8 cellular contexts compared by ENCODE assay signal in genomic region chr12:48189331-48190125, GRCh38. TPM values are rescaled to one million over a fixed set of nuclear protein-coding genes. Genes with fewer than 3 reads are reported as not detected.
DNase-seq lines count a peak whose midpoint lies in the region; ATAC-seq and TF ChIP-seq lines count a peak whose summit lies in the region.

No MANE protein-coding gene starts in this region.

- H3K27me3 ChIP-seq in right atrium auricular region, result no peaks in the 10 kb centered on the region
- peaks cover 3 to 9% (median 5%) of the 10 kb centered on the region in 3 donors for H3K27me3 ChIP-seq in sigmoid colon

- DNase-seq in CD14-positive monocyte (ENCODE audit: low spot score) (no peak), NB4 (ENCODE audit: low read depth) (peak; percentile 75), T-cell (peak in 32 of 34 experiments; percentile 19 to 70 (median 53)), amniotic epithelial cell (ENCODE audit: low read depth) (peak; percentile 62), right atrium auricular region (ENCODE audit: low spot score) (peak; percentile 88), sigmoid colon (peak; percentile 80)

- H3K9me3 ChIP-seq in right atrium auricular region (no peaks in the 10 kb centered on the region), sigmoid colon (no peaks in the 10 kb centered on the region)

- 21 to 45% methylated on average over 6 of the region's 6 CpGs for WGBS in sigmoid colon, 2 donors

- H3K36me3 Mint-ChIP-seq in CD14-positive monocyte, result peaks cover 0 to 2% of the 10 kb centered on the region in 2 donors
- H3K36me3 Mint-ChIP-seq in T-cell, result no peaks in the 10 kb centered on the region

- CTCF ChIA-PET in T-cell (lab: Charles Lee), result interaction anchor here (0.5 to 2.2 kb wide), 22 partner anchors 8 to 697 kb away, joined by 3 to 10 read pairs (median 4); partner anchors contain the start of genes ASB8 (in 1 of the 2), OR10AD1 (in 1 of the 2) and PFKM (in 1 of the 2)

- H3K36me3 ChIP-seq in right atrium auricular region (no peaks in the 10 kb centered on the region), sigmoid colon (no peaks in the 10 kb centered on the region)

- H3K27ac Mint-ChIP-seq in CD14-positive monocyte, result no peak overlapping the region
- no peak overlapping the region for H3K27ac Mint-ChIP-seq in T-cell

- H3K27me3 Mint-ChIP-seq in CD14-positive monocyte (ENCODE audit: low read depth in 3 of 3) (peaks cover 32 to 37% (median 34%) of the 10 kb centered on the region in 3 donors), T-cell (peaks cover 17 to 29% of the 10 kb centered on the region in 2 donors)

- H3K9me3 Mint-ChIP-seq in CD14-positive monocyte (peaks cover 0 to 6% (median 2%) of the 10 kb centered on the region in 7 donors), T-cell (no peaks in the 10 kb centered on the region)

- peak; percentile 63 for ATAC-seq in GM19324 (IDR thresholded peaks at IDR 0.05; ENCODE audit: low FRiP score, unreplicated experiment)
- ATAC-seq in T-cell (replicated peaks in 1 of 4), result peak; percentile 75 to 90 (median 80)
- ATAC-seq in HG02938 (IDR thresholded peaks at IDR 0.05; ENCODE audit: unreplicated experiment), result no peak

- no peak for TF ChIP-seq EP300 in sigmoid colon (IDR thresholded peaks at IDR 0.05)

- no peak for TF ChIP-seq POLR2A in NB4 (IDR thresholded peaks at IDR 0.05; ENCODE audit: extremely low read depth, insufficient read length)
- TF ChIP-seq POLR2A in sigmoid colon (IDR thresholded peaks at IDR 0.05), result no peak

- TF ChIP-seq CTCF in CD14-positive monocyte (IDR thresholded peaks at IDR 0.05), result peak; percentile 88
- TF ChIP-seq CTCF in NB4 (IDR thresholded peaks at IDR 0.05; ENCODE audit: low read depth, low read length), result peak; percentile 86
- peak; percentile 68 to 89 for TF ChIP-seq CTCF in right atrium auricular region (IDR thresholded peaks at IDR 0.05)
- TF ChIP-seq CTCF in sigmoid colon (IDR thresholded peaks at IDR 0.05), result peak; percentile 60 to 92 (median 76)

- intact Hi-C loops in CD14-positive monocyte (cut with micrococcal nuclease) (no loop called here), sigmoid colon (cut with DNase I) (no loop called here)

- H3K4me1 ChIP-seq in right atrium auricular region (peaks cover 0 to 2% of the 10 kb centered on the region in 2 donors), sigmoid colon (peaks cover 0 to 5% (median 2%) of the 10 kb centered on the region in 4 donors)

- H3K4me3 Mint-ChIP-seq in CD14-positive monocyte, result no peak overlapping the region
- no peak overlapping the region for H3K4me3 Mint-ChIP-seq in T-cell

- H3K27ac ChIP-seq in right atrium auricular region (no peak overlapping the region), sigmoid colon (no peak overlapping the region)

- POLR2A ChIA-PET in T-cell (lab: Charles Lee), result no interaction called here

- H3K4me3 ChIP-seq in NB4 (ENCODE audit: low read depth, low read length), result no peak overlapping the region
- no peak overlapping the region for H3K4me3 ChIP-seq in right atrium auricular region
- H3K4me3 ChIP-seq in sigmoid colon, result no peak overlapping the region

- H3K4me1 Mint-ChIP-seq in CD14-positive monocyte (peaks cover 5% of the 10 kb centered on the region), T-cell (peaks cover 0 to 4% (median 4%) of the 10 kb centered on the region in 3 donors)

RNA-seq across cellular contexts. Expression of gene CCDC184, which starts 6.1 kb away (rescaled TPM):
- polyA plus RNA-seq in CD14-positive monocyte (not detected), sigmoid colon (under 1 TPM in 2 of 3 donors, not detected in 1; 0.60 to 0.96 TPM)
- total RNA-seq in T-cell (1 to 10 TPM in 2 of 5 donors, under 1 TPM in 3; 0.13 to 5.3 (median 0.38) TPM), right atrium auricular region (1 to 10 TPM in 1 of 2 donors, under 1 TPM in 1; 0.37 to 1.4 TPM), sigmoid colon (1 to 10 TPM; 1.7 to 3.3 (median 2.1) TPM)

RNA-seq across cellular contexts. Expression of gene OR10AD1, which starts 13.6 kb away (rescaled TPM):
- polyA plus RNA-seq in CD14-positive monocyte (not detected), sigmoid colon (not detected)
- total RNA-seq in T-cell (not detected), right atrium auricular region (not detected), sigmoid colon (not detected)

RNA-seq across cellular contexts. Expression of gene ASB8, which starts 32.2 kb away (rescaled TPM):
- 10 to 100 TPM; 38.4 to 50.0 TPM for polyA plus RNA-seq in CD14-positive monocyte
- 10 to 100 TPM; 50.0 to 59.7 (median 58.9) TPM for total RNA-seq in T-cell
- total RNA-seq in right atrium auricular region, result 10 to 100 TPM; 35.7 to 68.6 TPM
- 10 to 100 TPM; 35.6 to 64.3 (median 38.5) TPM for total RNA-seq in sigmoid colon
- 10 to 100 TPM; 20.6 to 27.0 (median 25.8) TPM for polyA plus RNA-seq in sigmoid colon
